11 cellular contexts compared by ENCODE assay signal in the genomic region with DNA sequence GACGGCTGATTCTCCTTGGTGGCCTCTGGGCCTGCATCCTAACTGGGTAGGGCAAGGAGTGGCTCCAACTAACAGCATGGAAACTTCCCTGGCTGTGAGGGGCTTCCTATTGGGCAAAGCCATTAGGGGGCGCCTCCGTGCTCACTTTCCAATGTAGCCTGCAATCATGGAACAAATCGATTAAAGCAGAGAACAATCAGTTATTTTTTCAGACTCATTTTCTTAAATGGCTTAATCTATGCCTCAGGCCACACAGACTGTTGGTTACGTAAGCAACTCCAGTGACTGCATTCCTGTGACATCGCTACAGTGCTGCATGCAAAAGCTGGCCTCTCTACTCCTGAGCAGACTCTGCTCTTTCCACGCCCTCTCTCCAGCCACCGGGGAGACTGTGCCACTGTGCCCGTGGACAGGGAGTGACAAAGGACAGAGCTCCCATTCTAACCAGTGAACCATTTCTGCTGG.
DNase-seq lines count a peak whose midpoint lies in the region; ATAC-seq and TF ChIP-seq lines count a peak whose summit lies in the region.
"Had no signal": no experiment of that assay in that cellular context is flagged by ENCODE, and none has a peak within 500 bp of the region (broad histone marks: within the 10 kb centered on the region; RNA-seq: fewer than 3 reads in every experiment).

No MANE protein-coding gene starts in this region.

- H3K9ac ChIP-seq in SK-N-SH (no peak overlapping the region), smooth muscle cell (ENCODE audit: low read depth) (peak overlapping the region; percentile 16)
- H3K9ac ChIP-seq: BLaER1 treated with 17β-estradiol and CSF1 and Interleukin-3, amounts not matched to agents 10 nM and 100 nM had no signal

- H3K4me1 ChIP-seq in SK-N-SH (ENCODE audit: control insufficient read depth in 1 of 2, insufficient read depth in 2 of 2, low read depth in 1 of 2, low read length in 1 of 2) = peaks cover 0 to 18% of the 10 kb centered on the region in 2 experiments; a peak in 2 of 4 replicates
- H3K4me1 ChIP-seq in smooth muscle cell (ENCODE audit: low read depth) = peaks cover 12% of the 10 kb centered on the region
- H3K4me1 ChIP-seq: uterus had no signal

- no peaks in the 10 kb centered on the region for H3K27me3 ChIP-seq in SK-N-SH (ENCODE audit: insufficient read depth)
- H3K27me3 ChIP-seq in smooth muscle cell (ENCODE audit: low read depth) = no peaks in the 10 kb centered on the region
- H3K27me3 ChIP-seq: BLaER1 treated with 17β-estradiol and CSF1 and Interleukin-3, amounts not matched to agents 10 nM and 100 nM; uterus had no signal

- H3K9me2 ChIP-seq in SK-N-SH = no peaks in the 10 kb centered on the region

- H2AFZ ChIP-seq in SK-N-SH (ENCODE audit: low read depth) (no peak overlapping the region), smooth muscle cell (ENCODE audit: low read depth) (peak overlapping the region; percentile 48)

- H3F3A ChIP-seq in SK-N-SH (replicated peaks; ENCODE audit: insufficient read depth) = no peaks in the 10 kb centered on the region
- H3F3A ChIP-seq in smooth muscle cell (ENCODE audit: low read depth) = no peaks in the 10 kb centered on the region

- no peak overlapping the region; a peak in 1 of 4 replicates for H3K4me3 ChIP-seq in SK-N-SH (ENCODE audit: low read depth in 2 of 2, low read length in 1 of 2)
- no peak overlapping the region for H3K4me3 ChIP-seq in fibroblast of the aortic adventitia (ENCODE audit: low read depth, low read length)
- no peak overlapping the region for H3K4me3 ChIP-seq in smooth muscle cell
- H3K4me3 ChIP-seq: BLaER1 treated with 17β-estradiol and CSF1 and Interleukin-3, amounts not matched to agents 10 nM and 100 nM; uterus had no signal

- H3K36me3 ChIP-seq in SK-N-SH (replicated peaks in 1 of 2; ENCODE audit: control insufficient read depth in 1 of 2, insufficient read depth in 2 of 2, low read length in 1 of 2) (no peaks in the 10 kb centered on the region), smooth muscle cell (ENCODE audit: low read depth) (no peaks in the 10 kb centered on the region)
- H3K36me3 ChIP-seq: BLaER1 treated with 17β-estradiol and CSF1 and Interleukin-3, amounts not matched to agents 10 nM and 100 nM; uterus had no signal

- no peaks in the 10 kb centered on the region for H3K9me3 ChIP-seq in SK-N-SH
- no peaks in the 10 kb centered on the region for H3K9me3 ChIP-seq in smooth muscle cell (replicated peaks; ENCODE audit: low read depth)
- H3K9me3 ChIP-seq: uterus had no signal

- POLR2A ChIA-PET in SK-N-SH (lab: Yijun Ruan, JAX) = no interaction called here
- POLR2A ChIA-PET in RWPE1 (lab: Yijun Ruan, JAX; ENCODE audit: low non-redundant PET) = no interaction called here

- ATAC-seq in SK-N-SH treated with all-trans-retinoic acid at 6 μM for 48 hours (no peak), GM18873 (IDR thresholded peaks at IDR 0.05; ENCODE audit: low FRiP score, unreplicated experiment) (no peak)
- no peak for ATAC-seq in activated CD4-positive, CD25-positive, alpha-beta regulatory T cell treated with anti-CD3 and anti-CD28 coated beads, Interleukin-2, amount 50 U/mL, for 24 hours

- H3K4me2 ChIP-seq in SK-N-SH (no peak overlapping the region), smooth muscle cell (peak overlapping the region; percentile 71)
- H3K4me2 ChIP-seq: BLaER1 treated with 17β-estradiol and CSF1 and Interleukin-3, amounts not matched to agents 10 nM and 100 nM had no signal

- CTCF ChIA-PET in SK-N-SH (lab: Yijun Ruan, JAX) = interaction anchor here (0.7 to 2.0 kb wide), 10 partner anchors 10 to 366 kb away, joined by 3 to 8 read pairs (median 3); no protein-coding TSS in a partner anchor
- CTCF ChIA-PET in RWPE1 (lab: Yijun Ruan, JAX) = no interaction called here

- no peaks in the 10 kb centered on the region for H3K79me2 ChIP-seq in SK-N-SH (ENCODE audit: insufficient read depth)
- no peaks in the 10 kb centered on the region for H3K79me2 ChIP-seq in smooth muscle cell (ENCODE audit: low read depth)

- no peaks in the 10 kb centered on the region for H4K20me1 ChIP-seq in SK-N-SH (ENCODE audit: insufficient read depth)
- no peaks in the 10 kb centered on the region for H4K20me1 ChIP-seq in smooth muscle cell (ENCODE audit: low read depth)
- H4K20me1 ChIP-seq: BLaER1 treated with 17β-estradiol and CSF1 and Interleukin-3, amounts not matched to agents 10 nM and 100 nM had no signal

- WGBS in SK-N-SH (ENCODE audit: low lambda C conversion rate) = 18% methylated on average over 8 of the region's 9 CpGs
- WGBS in smooth muscle cell (ENCODE audit: low lambda C conversion rate) = 20% methylated on average over 9 of the region's 9 CpGs

- peak; percentile 30 for DNase-seq in SK-N-SH
- DNase-seq in RWPE1 (ENCODE audit: low spot score) = peak; percentile 20
- DNase-seq in fibroblast of the aortic adventitia (ENCODE audit: low read depth) = peak; percentile 40
- no peak for DNase-seq in smooth muscle cell (lab: John Stamatoyannopoulos, UW; ENCODE audit: unreplicated experiment)
- no peak for DNase-seq in stimulated activated CD4-positive, alpha-beta T cell treated with anti-CD3 and anti-CD28 coated beads, Interleukin-12 subunit alpha, Interleukin-12 subunit beta, amount 100 ng/mL, for 4 hours
- DNase-seq: NCI-H345, uterus had no signal

- no peak for TF ChIP-seq EP300 in SK-N-SH (IDR thresholded peaks at IDR 0.05; ENCODE audit: borderline replicate concordance in 1 of 2, low read depth in 1 of 2, low read length in 1 of 2)

- peak; percentile 34; the same call in 1 of the 2 replicates for TF ChIP-seq RAD21 in SK-N-SH (IDR thresholded peaks at IDR 0.05; ENCODE audit: low read length)

- TF ChIP-seq CTCF in SK-N-SH (IDR thresholded peaks at IDR 0.05) (no peak), RWPE1 (conservative IDR thresholded peaks at IDR 0.05; ENCODE audit: low read depth) (no peak), fibroblast of the aortic adventitia (IDR thresholded peaks at IDR 0.05; ENCODE audit: insufficient read depth, low read length) (no peak), smooth muscle cell (IDR thresholded peaks at IDR 0.05; ENCODE audit: borderline replicate concordance, insufficient read depth, poor library complexity, severe bottlenecking) (peak; percentile 10)

- H3K27ac ChIP-seq in SK-N-SH (ENCODE audit: low read depth in 2 of 2, low read length in 1 of 2) = no peak overlapping the region; a peak in 1 of 4 replicates
- peak overlapping the region; percentile 49 for H3K27ac ChIP-seq in RWPE1
- H3K27ac ChIP-seq in smooth muscle cell (ENCODE audit: low read depth) = peak overlapping the region; percentile 85
- H3K27ac ChIP-seq: BLaER1 treated with 17β-estradiol and CSF1 and Interleukin-3, amounts not matched to agents 10 nM and 100 nM; uterus had no signal

TF ChIP-seq in SK-N-SH, 30 proteins besides CTCF, POLR2A, EP300 and RAD21 (continues in another document):
- TF ChIP-seq CHD2 (IDR thresholded peaks at IDR 0.05; ENCODE audit: low read length, partially characterized antibody) = no peak
- TF ChIP-seq FOSL2 (IDR thresholded peaks at IDR 0.05; ENCODE audit: borderline replicate concordance, low read depth) = no peak
- no peak for TF ChIP-seq MEF2A (IDR thresholded peaks at IDR 0.05; ENCODE audit: borderline replicate concordance, low read depth)
- no peak for TF ChIP-seq RCOR1 (IDR thresholded peaks at IDR 0.05; ENCODE audit: low read length)
- no peak for TF ChIP-seq SMC3 (IDR thresholded peaks at IDR 0.05; ENCODE audit: low read depth, low read length)
- TF ChIP-seq USF2 (IDR thresholded peaks at IDR 0.05; ENCODE audit: borderline replicate concordance, low read depth, low read length) = no peak
- TF ChIP-seq ELF1 (IDR thresholded peaks at IDR 0.05) = no peak
- TF ChIP-seq NRF1 (IDR thresholded peaks at IDR 0.05; ENCODE audit: low read depth, low read length) = no peak
- TF ChIP-seq JUND (IDR thresholded peaks at IDR 0.05) = no peak
- TF ChIP-seq FOXJ3 (CRISPR knock-in tag; IDR thresholded peaks at IDR 0.05) = no peak
- no peak for TF ChIP-seq GATA2 (CRISPR knock-in tag; IDR thresholded peaks at IDR 0.05)

TF ChIP-seq in SK-N-SH treated with all-trans-retinoic acid at 6 μM for 48 hours, 23 proteins besides CTCF, POLR2A, EP300 and RAD21:
- TF ChIP-seq GLIS3 (CRISPR knock-in tag; IDR thresholded peaks at IDR 0.05) (no peak), BACH2 (CRISPR knock-in tag; IDR thresholded peaks at IDR 0.05; ENCODE audit: borderline replicate concordance) (no peak), ESRRG (CRISPR knock-in tag; IDR thresholded peaks at IDR 0.05) (no peak), PPARA (CRISPR knock-in tag; IDR thresholded peaks at IDR 0.05; ENCODE audit: borderline replicate concordance) (no peak), RARB (CRISPR knock-in tag; IDR thresholded peaks at IDR 0.05) (no peak), POU6F1 (CRISPR knock-in tag; IDR thresholded peaks at IDR 0.05; ENCODE audit: borderline replicate concordance, low read depth) (no peak)

Comparison
In these comparisons a context has a peak if more than half of its experiments do, and no peak if none do; other contexts are left out.
1. DNase-seq: peak in SK-N-SH (single experiment), RWPE1 (single experiment) and fibroblast of the aortic adventitia (single experiment); none in smooth muscle cell (single experiment) and stimulated activated CD4-positive, alpha-beta T cell treated with anti-CD3 and anti-CD28 coated beads, Interleukin-12 subunit alpha, Interleukin-12 subunit beta, amount 100 ng/mL, for 4 hours (single experiment).
2. H3K27ac ChIP-seq: peak in RWPE1 (single experiment) and smooth muscle cell (single experiment); none in SK-N-SH (0 of 2).